Comparison of ENCODE assay signal across 9 cellular contexts in genomic region chr15:31367021-31367729, GRCh38. TPM values are rescaled to one million over a fixed set of nuclear protein-coding genes. Genes with fewer than 3 reads are reported as not detected.
DNase-seq lines count a peak whose midpoint lies in the region; ATAC-seq and TF ChIP-seq lines count a peak whose summit lies in the region.
"Had no signal": no experiment of that assay in that cellular context is flagged by ENCODE, and none has a peak within 500 bp of the region (broad histone marks: within the 10 kb centered on the region; RNA-seq: fewer than 3 reads in every experiment).

No MANE protein-coding gene starts in this region.

- ATAC-seq in body of pancreas (no peak), upper lobe of right lung (peak; percentile 2), GM19035 (IDR thresholded peaks at IDR 0.05; ENCODE audit: unreplicated experiment) (no peak), HG03571 (IDR thresholded peaks at IDR 0.05; ENCODE audit: unreplicated experiment) (no peak)

- H4K5ac ChIP-seq in mesendoderm (ENCODE audit: low read length): no peak overlapping the region

- peaks cover 1% of the 10 kb centered on the region for H3K79me2 ChIP-seq in mesendoderm (ENCODE audit: control insufficient read depth, insufficient read depth, low read length)

- H3K27ac Mint-ChIP-seq in activated T-cell treated with anti-CD3 and anti-CD28 coated beads, Interleukin-2, amount 50 U/mL, for 24 hours: peak overlapping the region; percentile 98
- H3K27ac Mint-ChIP-seq: mesothelial cell of epicardium had no signal

- no peak overlapping the region for H3K4me2 ChIP-seq in mesendoderm (ENCODE audit: low read length)

- H3K79me1 ChIP-seq in mesendoderm (ENCODE audit: low read length): peaks cover 11% of the 10 kb centered on the region

- H3K36me3 ChIP-seq in body of pancreas (replicated peaks in 1 of 2; ENCODE audit: insufficient read depth in 1 of 2, low read depth in 2 of 2): no peaks in the 10 kb centered on the region
- no peaks in the 10 kb centered on the region for H3K36me3 ChIP-seq in mesendoderm (ENCODE audit: control insufficient read depth, insufficient read depth, low read length)
- H3K36me3 ChIP-seq in upper lobe of right lung: peaks cover 3% of the 10 kb centered on the region

- H3K27me3 ChIP-seq in body of pancreas (no peaks in the 10 kb centered on the region), mesendoderm (ENCODE audit: insufficient read depth, low read length, poor library complexity) (no peaks in the 10 kb centered on the region), upper lobe of right lung (no peaks in the 10 kb centered on the region)

- H3K18ac ChIP-seq in mesendoderm (ENCODE audit: low read length): no peak overlapping the region

- no peak for TF ChIP-seq POLR2A in body of pancreas (IDR thresholded peaks at IDR 0.05)

- H3K9me3 ChIP-seq in body of pancreas (no peaks in the 10 kb centered on the region), upper lobe of right lung (no peaks in the 10 kb centered on the region)

- no peak for DNase-seq in activated T-cell treated with anti-CD3 and anti-CD28 coated beads, Interleukin-2, amount 50 U/mL, for 24 hours
- DNase-seq in activated T-cell treated with anti-CD3 and anti-CD28 coated beads for 4 hours: no peak
- DNase-seq in body of pancreas: peak in 1 of 4 donors; percentile 38
- no peak for DNase-seq in mesendoderm
- DNase-seq in upper lobe of right lung: no peak
- DNase-seq in NCI-H2081 treated with DMSO at 0.1 percent for 48 hours (lab: John Stamatoyannopoulos, UW): no peak

- peaks cover 84% of the 10 kb centered on the region for H3K4me1 ChIP-seq in body of pancreas
- H3K4me1 ChIP-seq in mesendoderm (ENCODE audit: control insufficient read depth, low read depth, low read length): peaks cover 19% of the 10 kb centered on the region
- H3K4me1 ChIP-seq in upper lobe of right lung: peaks cover 86% of the 10 kb centered on the region

- no peak overlapping the region for H3K4ac ChIP-seq in mesendoderm (ENCODE audit: low read depth, low read length)

- peak overlapping the region; percentile 31 for H3K23ac ChIP-seq in mesendoderm (ENCODE audit: low read length)

- TF ChIP-seq CTCF in body of pancreas (IDR thresholded peaks at IDR 0.05) (no peak), upper lobe of right lung (IDR thresholded peaks at IDR 0.05) (no peak)

- H3K9ac ChIP-seq in mesendoderm (ENCODE audit: low read length): no peak overlapping the region

- H3K9me3 Mint-ChIP-seq in activated T-cell treated with anti-CD3 and anti-CD28 coated beads, Interleukin-2, amount 50 U/mL, for 24 hours: peaks cover 2% of the 10 kb centered on the region

- peaks cover 45% of the 10 kb centered on the region for H3K36me3 Mint-ChIP-seq in activated T-cell treated with anti-CD3 and anti-CD28 coated beads, Interleukin-2, amount 50 U/mL, for 24 hours (ENCODE audit: low read depth)

- intact Hi-C loops in body of pancreas (cut with DNase I): no loop called here
- intact Hi-C loops in upper lobe of right lung (cut with DNase I): no loop called here

- H3K4me3 ChIP-seq in body of pancreas (no peak overlapping the region), mesendoderm (ENCODE audit: low read length) (no peak overlapping the region), upper lobe of right lung (peak overlapping the region; percentile 41)

- H2BK15ac ChIP-seq in mesendoderm (replicated peaks; ENCODE audit: low read depth): no peak overlapping the region

- peaks cover 97% of the 10 kb centered on the region for H3K4me1 Mint-ChIP-seq in activated T-cell treated with anti-CD3 and anti-CD28 coated beads, Interleukin-2, amount 50 U/mL, for 24 hours (ENCODE audit: low read depth)

- H2BK5ac ChIP-seq in mesendoderm (ENCODE audit: low read length): no peak overlapping the region

- H2BK120ac ChIP-seq in mesendoderm (ENCODE audit: low read depth, low read length): no peak overlapping the region

- H3K27ac ChIP-seq in body of pancreas (peak overlapping the region; percentile 92 to 98 (median 96)), mesendoderm (ENCODE audit: low read depth, low read length) (no peak overlapping the region), upper lobe of right lung (peak overlapping the region; percentile 92)

- no peak overlapping the region for H4K8ac ChIP-seq in mesendoderm (ENCODE audit: low read depth, low read length)

- peak overlapping the region; percentile 73 for H3K4me3 Mint-ChIP-seq in activated T-cell treated with anti-CD3 and anti-CD28 coated beads, Interleukin-2, amount 50 U/mL, for 24 hours
- H3K4me3 Mint-ChIP-seq: mesothelial cell of epicardium had no signal

- 85 to 91% methylated on average over 5 to 11 of the region's 11 CpGs for WGBS in body of pancreas, 2 donors
- no CpG with 5 or more reads among the region's 11 CpGs for WGBS in mesendoderm (ENCODE audit: extremely low coverage, insufficient coverage, low lambda C conversion rate)

- H3K27me3 Mint-ChIP-seq in activated T-cell treated with anti-CD3 and anti-CD28 coated beads, Interleukin-2, amount 50 U/mL, for 24 hours: no peaks in the 10 kb centered on the region

- H3K56ac ChIP-seq in mesendoderm (ENCODE audit: low read length): no peak overlapping the region

- no peak overlapping the region for H2AK5ac ChIP-seq in mesendoderm (ENCODE audit: low read length)

RNA-seq across cellular contexts. Expression of gene KLF13, which starts 40.5 kb away (rescaled TPM):
- total RNA-seq in body of pancreas: 10 to 100 TPM; 25.7 to 38.4 TPM
- polyA plus RNA-seq in mesendoderm (2013, experiment 1 of 2): 28.4 TPM
- 29.2 TPM for polyA plus RNA-seq in mesendoderm (2013, experiment 2 of 2)
- 176 TPM for total RNA-seq in upper lobe of right lung
